ENCODE assay signal across 8 cellular contexts in genomic region chr17:5499790-5500189, GRCh38.
DNase-seq lines count a peak whose midpoint lies in the region; TF ChIP-seq lines count a peak whose summit lies in the region.

No MANE protein-coding gene starts in this region.

- H3K27me3 ChIP-seq in NT2/D1 (ENCODE audit: insufficient read depth, insufficient read length) (peaks cover 22% of the 10 kb centered on the region), rectal smooth muscle tissue (ENCODE audit: control insufficient read depth, insufficient read depth, low read length) (no peaks in the 10 kb centered on the region)

- no peak overlapping the region for H3K27ac ChIP-seq in rectal smooth muscle tissue (ENCODE audit: low read depth, low read length)

- H3K4me1 ChIP-seq in NT2/D1 (ENCODE audit: insufficient read depth, insufficient read length), result no peaks in the 10 kb centered on the region
- peaks cover 4% of the 10 kb centered on the region for H3K4me1 ChIP-seq in rectal smooth muscle tissue (ENCODE audit: control insufficient read depth, insufficient read depth, low read length)

- DNase-seq in DMS79 treated with DMSO at 0.1 percent for 48 hours (lab: John Stamatoyannopoulos, UW) (peak; percentile 42), NT2/D1 (ENCODE audit: low read depth, low spot score) (no peak), fibroblast of pulmonary artery (ENCODE audit: low read depth) (no peak), NCI-H2081 treated with DMSO at 0.1 percent for 48 hours (lab: John Stamatoyannopoulos, UW) (no peak), ACHN (no peak), kidney glomerular epithelial cell (lab: John Stamatoyannopoulos, UW) (no peak)
- DNase-seq in stimulated activated CD4-positive, alpha-beta T cell treated with anti-CD3 and anti-CD28 coated beads, Interleukin-1b, Interleukin-23, amount 100 ng/mL, for 48 hours, result no peak

- in situ Hi-C loops in ACHN (cut with HindIII; ENCODE audit: low pct_ligation_motif_present, low pct_unique_long_range_greater_than_20kb, low sequenced_read_pairs), result no loop called here

- TF ChIP-seq CTCF in fibroblast of pulmonary artery (IDR thresholded peaks at IDR 0.05; ENCODE audit: low read length, missing control alignments), result no peak

- H3K9me3 ChIP-seq in NT2/D1 (ENCODE audit: insufficient read depth, low read length), result no peaks in the 10 kb centered on the region

- H3K9ac ChIP-seq in NT2/D1 (ENCODE audit: insufficient read length, low read depth), result no peak overlapping the region
- H3K9ac ChIP-seq in rectal smooth muscle tissue (ENCODE audit: low read length), result no peak overlapping the region

- H3K4me3 ChIP-seq in NT2/D1 (ENCODE audit: insufficient read length, low read depth) (peak overlapping the region; percentile 43), fibroblast of pulmonary artery (replicated peaks; ENCODE audit: low read depth, low read length) (peak overlapping the region; percentile 64), rectal smooth muscle tissue (ENCODE audit: low read length) (peak overlapping the region; percentile 65)

- no peaks in the 10 kb centered on the region for H3K36me3 ChIP-seq in NT2/D1 (ENCODE audit: insufficient read depth, insufficient read length, low read length)
- no peaks in the 10 kb centered on the region for H3K36me3 ChIP-seq in rectal smooth muscle tissue (ENCODE audit: control insufficient read depth, insufficient read depth, low read length)
